ENCODE assay signal across 8 cellular contexts in the genomic region with DNA sequence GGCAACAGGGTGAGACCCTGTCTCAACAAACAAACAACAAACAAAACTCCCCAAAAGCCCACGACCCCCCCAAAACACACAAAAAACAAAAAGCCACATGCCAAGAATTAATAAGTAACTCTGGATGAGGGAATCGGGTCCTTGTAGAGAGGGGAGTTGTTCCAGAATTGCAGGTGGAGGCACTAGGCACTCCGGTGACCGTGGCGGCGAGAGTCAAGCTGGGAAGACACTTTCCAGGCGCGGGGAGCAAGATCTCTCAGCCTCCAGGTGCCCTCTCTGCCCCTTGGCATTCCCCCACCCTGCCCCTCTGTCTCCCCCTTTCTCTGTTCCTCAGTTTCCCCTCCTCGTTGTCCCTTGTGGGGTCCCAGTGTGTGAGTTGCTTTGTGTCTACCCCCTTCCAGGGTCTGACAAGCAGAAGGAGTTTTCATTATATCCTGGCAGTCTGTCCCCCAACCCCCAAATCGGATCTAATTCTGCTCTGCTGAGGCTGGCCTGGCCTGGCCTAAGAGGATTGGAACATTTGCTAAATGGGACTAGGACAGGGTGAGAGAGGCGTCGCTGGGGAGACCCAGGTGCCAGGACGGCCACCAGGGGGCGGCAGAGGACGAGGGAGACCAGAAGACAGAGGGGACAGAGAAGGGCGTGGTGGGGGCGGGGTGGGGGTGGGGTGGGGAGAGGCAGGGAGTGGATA. TPM values are rescaled to one million over a fixed set of nuclear protein-coding genes. Genes with fewer than 3 reads are reported as not detected.
A peak's percentile ranks its signal among the peaks of the same experiment; 100 is the strongest.
DNase-seq lines count a peak whose midpoint lies in the region; ATAC-seq, FAIRE-seq and TF ChIP-seq lines count a peak whose summit lies in the region.

No MANE protein-coding gene starts in this region.

- H3K36me3 Mint-ChIP-seq in natural killer cell: no peaks in the 10 kb centered on the region

- no peaks in the 10 kb centered on the region for H3K36me3 ChIP-seq in OCI-LY1 (ENCODE audit: insufficient read depth, low read length)

- H3K27ac Mint-ChIP-seq in natural killer cell: no peak overlapping the region

- H3K9me3 ChIP-seq in OCI-LY1 (ENCODE audit: low read length): no peaks in the 10 kb centered on the region

- peak; percentile 66 to 82 (median 68) for ATAC-seq in natural killer cell
- ATAC-seq in HG03565 (IDR thresholded peaks at IDR 0.05; ENCODE audit: unreplicated experiment): no peak

- no peaks in the 10 kb centered on the region for H3K9me3 Mint-ChIP-seq in natural killer cell

- H3K27me3 ChIP-seq in OCI-LY1 (ENCODE audit: insufficient read depth, low read length): no peaks in the 10 kb centered on the region

- H3K9ac ChIP-seq in OCI-LY1 (ENCODE audit: low read length): no peak overlapping the region

- no peak overlapping the region for H3K27ac ChIP-seq in OCI-LY1 (ENCODE audit: low read depth, low read length, poor library complexity, severe bottlenecking)

- no peaks in the 10 kb centered on the region for H3F3A ChIP-seq in OCI-LY1 (ENCODE audit: insufficient read depth, low read length)

- no peak overlapping the region for H3K4me3 ChIP-seq in OCI-LY1 (ENCODE audit: low read depth, low read length, poor library complexity, severe bottlenecking)

- no peak overlapping the region for H3K4me3 Mint-ChIP-seq in natural killer cell

- peak; percentile 29 to 36 for DNase-seq in AML-193 (lab: John Stamatoyannopoulos, UW)
- peak; percentile 69 for DNase-seq in H54 (ENCODE audit: insufficient read length, low spot score)
- DNase-seq in activated CD8-positive, alpha-beta memory T cell treated with anti-CD3 and anti-CD28 coated beads, Interleukin-2, amount 50 U/mL, for 48 hours: peak; percentile 98
- peak; percentile 71 to 81 for DNase-seq in erythroblast (lab: John Stamatoyannopoulos, UW)
- peak; percentile 63 for DNase-seq in natural killer cell
- peak; percentile 65 for DNase-seq in stimulated activated naive CD4-positive, alpha-beta T cell treated with Interleukin-2 at 50 U/mL for 16 hours (lab: John Stamatoyannopoulos, UW)

- no peaks in the 10 kb centered on the region for H3K9me2 ChIP-seq in OCI-LY1 (ENCODE audit: low read depth, low read length)

- intact Hi-C loops in natural killer cell (cut with micrococcal nuclease): no loop called here

- H4K20me1 ChIP-seq in OCI-LY1 (ENCODE audit: insufficient read depth, low read length): no peaks in the 10 kb centered on the region

- peaks cover 0 to 5% of the 10 kb centered on the region in 2 donors for H3K4me1 Mint-ChIP-seq in natural killer cell

- H3K4me2 ChIP-seq in OCI-LY1 (ENCODE audit: low read length): no peak overlapping the region

- TF ChIP-seq CTCF in OCI-LY1 (IDR thresholded peaks at IDR 0.05; ENCODE audit: low read length): peak; percentile 52
- peak; percentile 43 for TF ChIP-seq CTCF in natural killer cell (IDR thresholded peaks at IDR 0.05)

- no peak overlapping the region for H2AFZ ChIP-seq in OCI-LY1 (ENCODE audit: low read length)

- no peaks in the 10 kb centered on the region for H3K4me1 ChIP-seq in OCI-LY1 (ENCODE audit: insufficient read depth, low read length, severe bottlenecking)

- FAIRE-seq in H54 (lab: Jason Lieb, UNC): no peak

- TF ChIP-seq POLR2A in H54 (IDR thresholded peaks at IDR 0.05; ENCODE audit: low read depth, low read length): no peak
- no peak for TF ChIP-seq POLR2A in erythroblast (IDR thresholded peaks at IDR 0.05; ENCODE audit: low read length)

- no peaks in the 10 kb centered on the region for H3K79me2 ChIP-seq in OCI-LY1 (ENCODE audit: insufficient read depth, low read length)

- H3K27me3 Mint-ChIP-seq in natural killer cell (ENCODE audit: low read depth in 2 of 2): peaks cover 0 to 6% of the 10 kb centered on the region in 2 donors

RNA-seq across cellular contexts. Expression of a gene that starts 8.3 kb away (rescaled TPM):
- total RNA-seq in natural killer cell: not detected

RNA-seq across cellular contexts. Expression of a gene that starts 9.1 kb away (rescaled TPM):
- total RNA-seq in natural killer cell: not detected

RNA-seq across cellular contexts. Expression of a gene that starts 34.9 kb away (rescaled TPM):
- total RNA-seq in natural killer cell: 100 to 1,000 TPM in 1 of 3 donors, 10 to 100 TPM in 2; 90.5 to 104 (median 97.2) TPM

RNA-seq across cellular contexts. Expression of a gene that starts 45.6 kb away (rescaled TPM):
- total RNA-seq in natural killer cell: not detected

Comparison
In these comparisons a context has a peak if more than half of its experiments do, and no peak if none do; other contexts are left out.
1. DNase-seq: peak in every context shown above with its lines; median percentile 98 in activated CD8-positive, alpha-beta memory T cell treated with anti-CD3 and anti-CD28 coated beads, Interleukin-2, amount 50 U/mL, for 48 hours; 76 in erythroblast; 69 in H54; 65 in stimulated activated naive CD4-positive, alpha-beta T cell treated with Interleukin-2 at 50 U/mL for 16 hours; 63 in natural killer cell; 32 in AML-193.